In genomic region chr12:120361506-120362208, GRCh38 we compare ENCODE assay signal across 8 cellular contexts. TPM values are rescaled to one million over a fixed set of nuclear protein-coding genes. Genes with fewer than 3 reads are reported as not detected.
DNase-seq lines count a peak whose midpoint lies in the region; ATAC-seq and TF ChIP-seq lines count a peak whose summit lies in the region.

No MANE protein-coding gene starts in this region.

- TF ChIP-seq CTCF in AG10803 (conservative IDR thresholded peaks at IDR 0.05; ENCODE audit: low read length), result no peak
- no peak for TF ChIP-seq CTCF in glutamatergic neuron (IDR thresholded peaks at IDR 0.05; ENCODE audit: partially characterized antibody, unreplicated experiment)

- peaks cover 79% of the 10 kb centered on the region for H3K27me3 Mint-ChIP-seq in activated T-cell treated with anti-CD3 and anti-CD28 coated beads, Interleukin-2, amount 50 U/mL, for 24 hours
- peaks cover 35% of the 10 kb centered on the region for H3K27me3 Mint-ChIP-seq in glutamatergic neuron (ENCODE audit: unreplicated experiment)

- peak overlapping the region; percentile 18 for H3K4me3 Mint-ChIP-seq in activated T-cell treated with anti-CD3 and anti-CD28 coated beads, Interleukin-2, amount 50 U/mL, for 24 hours
- H3K4me3 Mint-ChIP-seq in glutamatergic neuron (ENCODE audit: unreplicated experiment), result peak overlapping the region; percentile 90

- H3K4me3 ChIP-seq in AG10803 (ENCODE audit: low read length), result peak overlapping the region; percentile 17

- no peaks in the 10 kb centered on the region for H3K36me3 Mint-ChIP-seq in activated T-cell treated with anti-CD3 and anti-CD28 coated beads, Interleukin-2, amount 50 U/mL, for 24 hours (ENCODE audit: low read depth)
- H3K36me3 Mint-ChIP-seq in glutamatergic neuron (ENCODE audit: unreplicated experiment), result peaks cover 4% of the 10 kb centered on the region

- ATAC-seq in GM18868 (IDR thresholded peaks at IDR 0.05; ENCODE audit: unreplicated experiment) (no peak), left lobe of liver (no peak)

- DNase-seq in AG10803 (ENCODE audit: low read depth) (peak; percentile 51), LHCN-M2 (ENCODE audit: low read depth) (peak; percentile 61), glutamatergic neuron (peak; percentile 90), pons (ENCODE audit: low spot score) (peak; percentile 69), activated gamma-delta T cell treated with Interleukin-2 at 50 U/mL for 16 hours (no peak), left lobe of liver (ENCODE audit: low spot score) (no peak)
- no peak for DNase-seq in activated T-cell treated with anti-CD3 and anti-CD28 coated beads, Interleukin-2, amount 50 U/mL, for 24 hours

- peaks cover 3% of the 10 kb centered on the region for H3K4me1 Mint-ChIP-seq in activated T-cell treated with anti-CD3 and anti-CD28 coated beads, Interleukin-2, amount 50 U/mL, for 24 hours (ENCODE audit: low read depth)
- peaks cover 72% of the 10 kb centered on the region for H3K4me1 Mint-ChIP-seq in glutamatergic neuron (ENCODE audit: low read depth, unreplicated experiment)

- H3K27ac Mint-ChIP-seq in activated T-cell treated with anti-CD3 and anti-CD28 coated beads, Interleukin-2, amount 50 U/mL, for 24 hours, result no peak overlapping the region
- peak overlapping the region; percentile 100 for H3K27ac Mint-ChIP-seq in glutamatergic neuron (ENCODE audit: unreplicated experiment)

- H3K9me3 Mint-ChIP-seq in activated T-cell treated with anti-CD3 and anti-CD28 coated beads, Interleukin-2, amount 50 U/mL, for 24 hours, result no peaks in the 10 kb centered on the region
- H3K9me3 Mint-ChIP-seq in glutamatergic neuron (ENCODE audit: unreplicated experiment), result peaks cover 36% of the 10 kb centered on the region

RNA-seq across cellular contexts. Expression of gene MSI1, which starts 7.3 kb away (rescaled TPM):
- not detected in 2 replicates for total RNA-seq in LHCN-M2 (2014; rRNA removed)
- not detected for polyA plus RNA-seq in LHCN-M2 (2012)
- total RNA-seq in glutamatergic neuron (ENCODE audit: unreplicated experiment), result 229 TPM
- not detected for total RNA-seq in left lobe of liver

RNA-seq across cellular contexts. Expression of gene PLA2G1B, which starts 34.1 kb away (rescaled TPM):
- total RNA-seq in LHCN-M2 (2014; rRNA removed) (not detected in 2 replicates), glutamatergic neuron (ENCODE audit: unreplicated experiment) (not detected), left lobe of liver (3.0 TPM)
- polyA plus RNA-seq in LHCN-M2 (2012), result 0.16 TPM

RNA-seq across cellular contexts. Expression of gene SIRT4, which starts 59.5 kb away (rescaled TPM):
- total RNA-seq in LHCN-M2 (2014; rRNA removed), result 1.6 and 2.1 TPM in 2 replicates
- polyA plus RNA-seq in LHCN-M2 (2012), result 1.2 TPM
- total RNA-seq in glutamatergic neuron (ENCODE audit: unreplicated experiment), result 3.8 TPM
- 3.4 TPM for total RNA-seq in left lobe of liver

Comparison
In these comparisons a context has a peak if more than half of its experiments do, and no peak if none do; other contexts are left out.
1. DNase-seq: peak in AG10803 (single experiment), LHCN-M2 (single experiment), glutamatergic neuron (single experiment) and pons (single experiment); none in activated T-cell treated with anti-CD3 and anti-CD28 coated beads, Interleukin-2, amount 50 U/mL, for 24 hours (single experiment), activated gamma-delta T cell treated with Interleukin-2 at 50 U/mL for 16 hours (single experiment) and left lobe of liver (single experiment).
2. RNA of gene MSI1, which starts 7.3 kb away (total RNA-seq): 229 TPM in glutamatergic neuron (single experiment); not detected in LHCN-M2 and not detected in left lobe of liver (single experiment); every median in the first group is over 100 times any median in the second.